Comparison of ENCODE assay signal across 26 cellular contexts in the genomic region with DNA sequence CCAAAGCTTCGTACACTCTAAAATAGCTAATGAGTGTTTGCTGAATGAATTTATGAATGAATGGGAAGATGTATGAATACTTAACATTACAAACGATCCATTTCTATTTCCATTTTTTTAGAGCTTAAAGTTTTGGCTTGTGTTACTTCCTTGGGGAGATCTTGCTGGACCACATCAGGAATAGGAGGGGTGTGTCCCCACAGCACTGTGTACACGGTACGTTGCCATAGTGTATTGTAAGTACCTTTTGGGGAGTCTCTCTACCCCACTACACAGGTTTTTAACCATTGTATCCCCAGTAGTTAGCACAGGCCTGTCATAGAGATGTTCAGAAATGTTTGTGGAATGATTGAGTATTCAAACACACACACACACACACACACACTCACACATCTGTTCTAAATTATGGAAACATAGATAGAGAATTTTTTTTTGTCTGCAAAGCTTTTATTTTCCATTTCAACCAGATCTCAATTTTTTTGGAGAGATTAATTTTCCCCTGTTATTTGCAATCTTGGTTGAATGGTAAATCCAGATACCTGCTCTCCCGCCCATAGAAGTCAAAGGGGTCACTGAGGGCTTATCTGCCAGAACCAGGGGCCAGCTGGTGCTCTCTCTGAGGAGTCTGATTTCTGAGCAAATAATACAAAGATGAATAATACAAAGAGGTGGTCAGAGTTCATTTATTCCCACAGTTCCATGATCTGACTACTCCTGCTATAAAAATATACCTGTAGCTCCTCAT.
"Had no signal": no experiment of that assay in that cellular context is flagged by ENCODE, and none has a peak within 500 bp of the region (broad histone marks: within the 10 kb centered on the region; RNA-seq: fewer than 3 reads in every experiment).

No MANE protein-coding gene starts in this region.

- H3K27ac ChIP-seq: brain microvascular endothelial cell had no signal

- H3K27me3 ChIP-seq: brain microvascular endothelial cell, MG63 had no signal

- H3K36me3 Mint-ChIP-seq: activated naive CD8-positive, alpha-beta T cell; T-cell had no signal

- H3K27ac Mint-ChIP-seq: activated B cell treated with CpG ODN at 0.5 μM for 24 hours; activated CD4-positive, alpha-beta T cell treated with anti-CD3 and anti-CD28 coated beads, Interleukin-2, amount 10 ng/mL, durations not matched to agents 24 days and 14 days; activated naive CD4-positive, alpha-beta T cell treated with anti-CD3 and anti-CD28 coated beads for 36 hours; activated naive CD8-positive, alpha-beta T cell; activated T-helper 17 cell treated with anti-CD3 and anti-CD28 coated beads, Interleukin-2, amount 50 U/mL, for 72 hours; T-cell had no signal

- H3K9me3 Mint-ChIP-seq: activated B cell treated with CpG ODN at 0.5 μM for 24 hours; activated CD4-positive, alpha-beta T cell treated with anti-CD3 and anti-CD28 coated beads, Interleukin-2, amount 10 ng/mL, durations not matched to agents 24 days and 14 days; activated naive CD4-positive, alpha-beta T cell treated with anti-CD3 and anti-CD28 coated beads for 36 hours; activated T-cell treated with anti-CD3 and anti-CD28 coated beads, Interleukin-2, amount 50 U/mL, for 4 hours; activated T-helper 17 cell treated with anti-CD3 and anti-CD28 coated beads, Interleukin-2, amount 50 U/mL, for 72 hours; T-cell had no signal

- DNase-seq: activated B cell treated with CpG ODN at 0.5 μM for 24 hours; activated CD4-positive, alpha-beta T cell treated with anti-CD3 and anti-CD28 coated beads for 1 hour; activated CD4-positive, alpha-beta T cell treated with anti-CD3 and anti-CD28 coated beads, Interleukin-2, amount 10 ng/mL, durations not matched to agents 24 days and 14 days; activated CD4-positive, alpha-beta T cell treated with anti-CD3 and anti-CD28 coated beads, Interleukin-2, amount 50 U/mL, for 48 hours; activated CD8-positive, alpha-beta memory T cell treated with anti-CD3 and anti-CD28 coated beads for 24 hours; activated gamma-delta T cell; activated naive CD4-positive, alpha-beta T cell treated with anti-CD3 and anti-CD28 coated beads for 36 hours; activated T-cell treated with anti-CD3 and anti-CD28 coated beads, Interleukin-2, amount 50 U/mL, for 4 hours; amygdala; brain microvascular endothelial cell; MG63; MV-4-11; NCI-H1105 treated with DMSO at 0.1 percent for 48 hours; NCI-H1436 treated with DMSO at 0.1 percent for 48 hours; NCI-H187; NCI-H2081; NCI-H2227 treated with DMSO at 0.1 percent for 48 hours; NCI-H446 treated with DMSO at 0.1 percent for 48 hours; NCI-H524 treated with DMSO at 0.1 percent for 48 hours; NCI-H774; NK-92 treated with Interleukin-12 subunit alpha and Interleukin-12 subunit beta, amount 100 ng/mL, for 24 hours; PC-3; SHP77 treated with DMSO at 0.1 percent for 48 hours; T-cell had no signal

- H3K4me3 ChIP-seq: MG63 had no signal

- ATAC-seq: activated T-cell treated with anti-CD3 and anti-CD28 coated beads, Interleukin-2, amount 50 U/mL, for 4 hours; activated T-helper 17 cell treated with anti-CD3 and anti-CD28 coated beads, Interleukin-2, amount 50 U/mL, for 72 hours; PC-3; T-cell had no signal

- H3K9me3 ChIP-seq: MG63 had no signal

- H3K36me3 ChIP-seq: brain microvascular endothelial cell, MG63 had no signal

- H3K27me3 Mint-ChIP-seq: activated B cell treated with CpG ODN at 0.5 μM for 24 hours; activated CD4-positive, alpha-beta T cell treated with anti-CD3 and anti-CD28 coated beads, Interleukin-2, amount 10 ng/mL, durations not matched to agents 24 days and 14 days; activated naive CD8-positive, alpha-beta T cell; activated T-helper 17 cell treated with anti-CD3 and anti-CD28 coated beads, Interleukin-2, amount 50 U/mL, for 72 hours had no signal

- H3K4me1 Mint-ChIP-seq: activated B cell treated with CpG ODN at 0.5 μM for 24 hours; activated CD4-positive, alpha-beta T cell treated with anti-CD3 and anti-CD28 coated beads, Interleukin-2, amount 10 ng/mL, durations not matched to agents 24 days and 14 days; activated T-helper 17 cell treated with anti-CD3 and anti-CD28 coated beads, Interleukin-2, amount 50 U/mL, for 72 hours; T-cell had no signal

- H3K4me3 Mint-ChIP-seq: activated B cell treated with CpG ODN at 0.5 μM for 24 hours; activated CD4-positive, alpha-beta T cell treated with anti-CD3 and anti-CD28 coated beads, Interleukin-2, amount 10 ng/mL, durations not matched to agents 24 days and 14 days; activated naive CD4-positive, alpha-beta T cell treated with anti-CD3 and anti-CD28 coated beads for 36 hours; activated naive CD8-positive, alpha-beta T cell; activated T-cell treated with anti-CD3 and anti-CD28 coated beads, Interleukin-2, amount 50 U/mL, for 4 hours; activated T-helper 17 cell treated with anti-CD3 and anti-CD28 coated beads, Interleukin-2, amount 50 U/mL, for 72 hours; T-cell had no signal
